Comparison of ENCODE assay signal across 8 cellular contexts in the genomic region with DNA sequence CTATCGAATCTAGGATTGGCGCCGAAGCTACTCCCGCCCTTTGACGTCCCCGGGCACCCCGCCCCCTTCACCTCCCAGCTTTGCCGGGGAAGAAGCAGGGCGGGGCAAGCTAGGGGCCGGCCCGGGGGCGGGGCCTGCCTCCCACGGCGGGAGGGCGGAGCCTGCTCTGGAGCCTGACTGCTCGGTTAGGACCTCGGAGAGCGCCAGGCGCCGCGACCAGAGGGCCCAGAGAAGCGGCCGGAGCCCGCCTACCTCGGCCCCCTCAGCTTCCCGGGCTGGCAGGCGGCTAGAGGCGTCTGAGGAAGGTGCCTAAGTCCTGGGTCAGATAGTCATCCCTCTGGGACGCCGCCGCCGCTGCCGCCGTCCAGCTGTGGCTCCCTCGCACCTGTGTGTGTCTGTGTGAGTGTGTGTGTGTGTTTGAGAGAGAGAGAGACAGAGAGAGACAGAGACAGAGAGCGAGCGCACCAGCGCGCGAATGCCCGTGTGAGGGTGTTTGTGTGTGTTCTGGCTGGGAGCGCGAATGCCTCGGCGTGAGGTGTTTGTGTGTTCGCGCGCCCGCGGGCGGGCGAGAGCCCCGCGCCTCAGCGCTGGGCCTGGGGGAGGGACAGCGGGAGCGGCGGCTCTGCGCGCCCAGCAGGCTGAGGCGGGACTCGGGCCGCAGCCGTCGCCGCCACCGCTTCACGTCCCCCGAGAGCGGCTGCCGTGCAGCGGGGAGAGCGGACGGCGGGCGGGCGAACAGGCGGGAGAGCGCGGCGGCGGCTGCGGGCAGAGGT. TPM values are rescaled to one million over a fixed set of nuclear protein-coding genes. Genes with fewer than 3 reads are reported as not detected.
DNase-seq lines count a peak whose midpoint lies in the region; ATAC-seq and TF ChIP-seq lines count a peak whose summit lies in the region.

A gene (plus strand): TSS at position 176 of the 773 bp plus-strand sequence. CDS start 1,374 bp downstream, outside the sequence.

- H3K9ac ChIP-seq in mucosa of stomach (ENCODE audit: low read length): peak within 1 kb of the TSS; percentile 7

- peak; percentile 79 for DNase-seq in A673 (ENCODE audit: low spot score)
- DNase-seq in NCI-H146 (lab: John Stamatoyannopoulos, UW): peak; percentile 86
- peak; percentile 71 for DNase-seq in activated CD8-positive, alpha-beta T cell treated with anti-CD3 and anti-CD28 coated beads for 36 hours
- peak; percentile 54 for DNase-seq in stimulated activated naive B cell treated with anti-CD40 and anti-IgM and Interleukin-4, amounts not matched to agents 10 μg/mL and 1 μg/mL and 100 μg/mL, for 72 hours

- BruUV-seq in A673 (replicated peaks; lab: Mats Ljungman, UMichigan): no TSS peak

- H3K27me3 ChIP-seq in A673 (replicated peaks; ENCODE audit: insufficient read depth, low read depth, low read length, poor library complexity) (peaks cover 70% of the 10 kb centered on the region), esophagus (ENCODE audit: control insufficient read depth in 1 of 2, insufficient read depth in 2 of 2, low read length in 2 of 2) (peaks cover 0 to 7% of the 10 kb centered on the region in 2 donors), mucosa of stomach (ENCODE audit: control insufficient read depth, insufficient read depth, low read length) (peaks cover 24% of the 10 kb centered on the region)

- POLR2A ChIA-PET in A673 (lab: Charles Lee; ENCODE audit: low non-redundant PET): interaction anchor here (0.6 kb wide), 1 partner anchor 44 kb away, joined by 3 read pairs; no protein-coding TSS in a partner anchor
- POLR2A ChIA-PET in activated CD8-positive, alpha-beta T cell treated with anti-CD3 and anti-CD28 coated beads for 36 hours (lab: Charles Lee): no interaction called here

- intact Hi-C loops in A673 (cut with micrococcal nuclease; ENCODE audit: unreplicated experiment): no loop called here
- intact Hi-C loops in activated CD8-positive, alpha-beta T cell treated with anti-CD3 and anti-CD28 coated beads for 36 hours (cut with micrococcal nuclease): no loop called here

- H3K4me1 ChIP-seq in A673 (ENCODE audit: insufficient read depth, low read length, poor library complexity, severe bottlenecking): no peaks in the 10 kb centered on the region
- H3K4me1 ChIP-seq in esophagus (ENCODE audit: control insufficient read depth in 2 of 2, insufficient read depth in 2 of 2, low read length in 1 of 2): peaks cover 0 to 3% of the 10 kb centered on the region in 2 donors
- H3K4me1 ChIP-seq in mucosa of stomach (ENCODE audit: control insufficient read depth, insufficient read depth, low read length): peaks cover 4% of the 10 kb centered on the region

- no peaks in the 10 kb centered on the region for H3K36me3 ChIP-seq in A673 (ENCODE audit: insufficient read depth, low read length, poor library complexity, severe bottlenecking)
- no peaks in the 10 kb centered on the region for H3K36me3 ChIP-seq in esophagus (ENCODE audit: control insufficient read depth in 2 of 2, insufficient read depth in 2 of 2, low read length in 1 of 2)
- no peaks in the 10 kb centered on the region for H3K36me3 ChIP-seq in mucosa of stomach (ENCODE audit: control insufficient read depth, insufficient read depth, low read length)

- H3K27ac ChIP-seq in A673 (ENCODE audit: low read depth, low read length, poor library complexity, severe bottlenecking) (no peak within 1 kb of the TSS), esophagus (ENCODE audit: low read depth in 2 of 2, low read length in 1 of 2) (no peak within 1 kb of the TSS)

- ATAC-seq in GM18498 (IDR thresholded peaks at IDR 0.05; ENCODE audit: unreplicated experiment): peak; percentile 98
- ATAC-seq in HG02852 (IDR thresholded peaks at IDR 0.05; ENCODE audit: unreplicated experiment): peak; percentile 99
- peak; percentile 99 for ATAC-seq in activated CD8-positive, alpha-beta T cell treated with anti-CD3 and anti-CD28 coated beads for 36 hours
- ATAC-seq in stimulated activated naive B cell treated with anti-CD40 and anti-IgM and Interleukin-4, amounts not matched to agents 10 μg/mL and 1 μg/mL and 100 μg/mL, for 72 hours (replicated peaks): peak; percentile 93 to 96

- peaks cover 36% of the 10 kb centered on the region for H3K27me3 Mint-ChIP-seq in activated CD8-positive, alpha-beta T cell treated with anti-CD3 and anti-CD28 coated beads for 36 hours
- peaks cover 55 to 61% of the 10 kb centered on the region in 2 donors for H3K27me3 Mint-ChIP-seq in stimulated activated naive B cell treated with anti-CD40 and anti-IgM and Interleukin-4, amounts not matched to agents 10 μg/mL and 1 μg/mL and 100 μg/mL, for 72 hours

- no peak for TF ChIP-seq CTCF in A673 (conservative IDR thresholded peaks at IDR 0.05; ENCODE audit: low read depth, low read length)
- no peak for TF ChIP-seq CTCF in activated CD8-positive, alpha-beta T cell treated with anti-CD3 and anti-CD28 coated beads for 36 hours (IDR thresholded peaks at IDR 0.05)

- CTCF ChIA-PET in A673 (lab: Charles Lee): interaction anchor here (0.6 kb wide), 1 partner anchor 28 kb away, joined by 3 read pairs; no protein-coding TSS in a partner anchor
- CTCF ChIA-PET in activated CD8-positive, alpha-beta T cell treated with anti-CD3 and anti-CD28 coated beads for 36 hours (lab: Charles Lee): no interaction called here

- H3K4me1 Mint-ChIP-seq in activated CD8-positive, alpha-beta T cell treated with anti-CD3 and anti-CD28 coated beads for 36 hours (ENCODE audit: low read depth): peaks cover 14% of the 10 kb centered on the region
- H3K4me1 Mint-ChIP-seq in stimulated activated naive B cell treated with anti-CD40 and anti-IgM and Interleukin-4, amounts not matched to agents 10 μg/mL and 1 μg/mL and 100 μg/mL, for 72 hours: peaks cover 16 to 22% of the 10 kb centered on the region in 2 donors

- WGBS in esophagus, 2 donors: 2 to 3% methylated on average over 65 to 83 of the region's 83 CpGs

- H3K36me3 Mint-ChIP-seq in activated CD8-positive, alpha-beta T cell treated with anti-CD3 and anti-CD28 coated beads for 36 hours (ENCODE audit: low read depth): no peaks in the 10 kb centered on the region
- H3K36me3 Mint-ChIP-seq in stimulated activated naive B cell treated with anti-CD40 and anti-IgM and Interleukin-4, amounts not matched to agents 10 μg/mL and 1 μg/mL and 100 μg/mL, for 72 hours: peaks cover 4% of the 10 kb centered on the region in 2 donors

- H3K4me3 Mint-ChIP-seq in activated CD8-positive, alpha-beta T cell treated with anti-CD3 and anti-CD28 coated beads for 36 hours: peak within 1 kb of the TSS; percentile 70
- H3K4me3 Mint-ChIP-seq in stimulated activated naive B cell treated with anti-CD40 and anti-IgM and Interleukin-4, amounts not matched to agents 10 μg/mL and 1 μg/mL and 100 μg/mL, for 72 hours: peak within 1 kb of the TSS; percentile 84 to 93

- H3K9me3 ChIP-seq in A673 (ENCODE audit: low read depth, low read length, poor library complexity, severe bottlenecking): no peaks in the 10 kb centered on the region
- H3K9me3 ChIP-seq in esophagus (ENCODE audit: control insufficient read depth in 2 of 2, insufficient read depth in 1 of 2, low read depth in 1 of 2, low read length in 1 of 2): no peaks in the 10 kb centered on the region
- H3K9me3 ChIP-seq in mucosa of stomach (ENCODE audit: control insufficient read depth, low read length): no peaks in the 10 kb centered on the region

- H3K4me3 ChIP-seq in A673 (ENCODE audit: low read depth, low read length, poor library complexity, severe bottlenecking) (peak within 1 kb of the TSS; percentile 44), esophagus (ENCODE audit: low read depth in 1 of 2, low read length in 2 of 2) (peak within 1 kb of the TSS; percentile 33 to 35), mucosa of stomach (ENCODE audit: low read length) (no peak within 1 kb of the TSS)

- H3K27ac Mint-ChIP-seq in activated CD8-positive, alpha-beta T cell treated with anti-CD3 and anti-CD28 coated beads for 36 hours: no peak within 1 kb of the TSS
- H3K27ac Mint-ChIP-seq in stimulated activated naive B cell treated with anti-CD40 and anti-IgM and Interleukin-4, amounts not matched to agents 10 μg/mL and 1 μg/mL and 100 μg/mL, for 72 hours: peak within 1 kb of the TSS; percentile 28

- no peaks in the 10 kb centered on the region for H3K9me3 Mint-ChIP-seq in activated CD8-positive, alpha-beta T cell treated with anti-CD3 and anti-CD28 coated beads for 36 hours
- peaks cover 4 to 6% of the 10 kb centered on the region in 2 donors for H3K9me3 Mint-ChIP-seq in stimulated activated naive B cell treated with anti-CD40 and anti-IgM and Interleukin-4, amounts not matched to agents 10 μg/mL and 1 μg/mL and 100 μg/mL, for 72 hours

RNA-seq across cellular contexts. Expression of the gene that starts here (rescaled TPM):
- not detected in 2 replicates for total RNA-seq in A673 (2021)
- total RNA-seq in activated CD8-positive, alpha-beta T cell treated with anti-CD3 and anti-CD28 coated beads for 36 hours: not detected
- under 1 TPM; 0.08 to 0.21 TPM for polyA plus RNA-seq in esophagus

Comparison
In these comparisons a context has a peak if more than half of its experiments do, and no peak if none do; other contexts are left out.
1. Peak in DNase-seq and H3K4me3 ChIP-seq in A673; RNA of the gene not detected or under 1 TPM.
2. Peak in DNase-seq and ATAC-seq in activated CD8-positive, alpha-beta T cell treated with anti-CD3 and anti-CD28 coated beads for 36 hours; RNA of the gene not detected or under 1 TPM.